8 cellular contexts compared by ENCODE assay signal in the genomic region with DNA sequence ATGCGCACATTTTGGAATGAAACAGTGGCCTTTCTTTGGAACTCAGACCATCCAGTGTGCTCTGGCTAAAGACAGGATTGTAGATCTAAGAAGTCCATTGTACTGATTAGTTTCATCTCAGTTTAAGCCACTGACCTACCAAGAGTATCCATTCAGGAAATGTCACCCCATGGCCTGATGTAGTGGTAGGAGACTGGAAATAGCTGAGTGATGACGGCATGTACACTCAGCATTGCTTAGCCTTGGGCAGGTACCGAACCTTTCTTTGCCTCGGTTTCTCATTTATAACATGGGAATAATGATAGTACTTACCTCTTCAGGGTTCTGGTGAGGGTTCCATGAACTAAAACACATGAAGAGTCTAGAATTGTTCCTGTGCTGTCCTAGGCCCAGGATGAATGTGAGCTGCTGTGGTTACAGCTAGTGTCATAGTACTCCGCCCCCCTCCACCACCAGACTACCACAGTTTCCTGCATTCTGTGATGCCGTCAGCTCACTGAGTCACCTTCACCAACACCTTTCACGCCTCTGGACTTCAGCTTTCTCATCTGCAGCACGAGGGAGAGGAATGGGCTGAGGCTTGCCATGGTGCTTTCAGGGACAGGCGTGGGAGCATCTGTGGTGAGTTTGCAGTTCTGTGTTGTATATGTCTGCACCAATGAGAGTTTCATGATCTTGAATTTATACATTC.
DNase-seq lines count a peak whose midpoint lies in the region; ATAC-seq, FAIRE-seq and TF ChIP-seq lines count a peak whose summit lies in the region.

No MANE protein-coding gene starts in this region.

- no peak for TF ChIP-seq CTCF in foreskin keratinocyte (conservative IDR thresholded peaks at IDR 0.05)

- ATAC-seq in HG02973 (IDR thresholded peaks at IDR 0.05; ENCODE audit: unreplicated experiment) (peak; percentile 90), foreskin keratinocyte (peak; percentile 96), HG02840 (IDR thresholded peaks at IDR 0.05; ENCODE audit: low FRiP score, unreplicated experiment) (no peak)
- ATAC-seq in stimulated activated effector memory CD8-positive, alpha-beta T cell treated with anti-CD3 and anti-CD28 coated beads, Interleukin-12 subunit alpha, Interleukin-12 subunit beta, amount 100 ng/mL, for 72 hours: peak; percentile 98

- peaks cover 23% of the 10 kb centered on the region for H3K27me3 Mint-ChIP-seq in activated CD4-positive, alpha-beta T cell treated with anti-CD3 and anti-CD28 coated beads, Interleukin-2, amount 10 ng/mL, durations not matched to agents 24 days and 14 days

- peaks cover 13% of the 10 kb centered on the region for H3K4me1 Mint-ChIP-seq in activated CD4-positive, alpha-beta T cell treated with anti-CD3 and anti-CD28 coated beads, Interleukin-2, amount 10 ng/mL, durations not matched to agents 24 days and 14 days
- peaks cover 35% of the 10 kb centered on the region for H3K4me1 Mint-ChIP-seq in stimulated activated effector memory CD8-positive, alpha-beta T cell treated with anti-CD3 and anti-CD28 coated beads, Interleukin-12 subunit alpha, Interleukin-12 subunit beta, amount 100 ng/mL, for 72 hours

- H3K27ac ChIP-seq in foreskin keratinocyte: no peak overlapping the region

- FAIRE-seq in GM18507 (lab: Jason Lieb, UNC): peak; percentile 91

- peaks cover 13% of the 10 kb centered on the region for H3K4me1 ChIP-seq in foreskin keratinocyte

- H3K27me3 ChIP-seq in foreskin keratinocyte: no peaks in the 10 kb centered on the region

- peaks cover 20% of the 10 kb centered on the region for H3K9me3 Mint-ChIP-seq in activated CD4-positive, alpha-beta T cell treated with anti-CD3 and anti-CD28 coated beads, Interleukin-2, amount 10 ng/mL, durations not matched to agents 24 days and 14 days
- H3K9me3 Mint-ChIP-seq in stimulated activated effector memory CD8-positive, alpha-beta T cell treated with anti-CD3 and anti-CD28 coated beads, Interleukin-12 subunit alpha, Interleukin-12 subunit beta, amount 100 ng/mL, for 72 hours: no peaks in the 10 kb centered on the region

- H3K27ac Mint-ChIP-seq in activated CD4-positive, alpha-beta T cell treated with anti-CD3 and anti-CD28 coated beads, Interleukin-2, amount 10 ng/mL, durations not matched to agents 24 days and 14 days: peak overlapping the region; percentile 78
- H3K27ac Mint-ChIP-seq in stimulated activated effector memory CD8-positive, alpha-beta T cell treated with anti-CD3 and anti-CD28 coated beads, Interleukin-12 subunit alpha, Interleukin-12 subunit beta, amount 100 ng/mL, for 72 hours: peak overlapping the region; percentile 74

- peak; percentile 43 for DNase-seq in GM18507 (ENCODE audit: extremely low spot score, insufficient read length, low read depth)
- DNase-seq in activated CD4-positive, alpha-beta T cell treated with anti-CD3 and anti-CD28 coated beads, Interleukin-2, amount 10 ng/mL, durations not matched to agents 24 days and 14 days: peak; percentile 91
- DNase-seq in foreskin keratinocyte: peak; percentile 80 to 86
- DNase-seq in stimulated activated effector memory CD8-positive, alpha-beta T cell treated with anti-CD3 and anti-CD28 coated beads, Interleukin-12 subunit alpha, Interleukin-12 subunit beta, amount 100 ng/mL, for 72 hours (ENCODE audit: low spot score in 2 of 2): peak; percentile 63 to 92
- no peak for DNase-seq in NCI-H1417 treated with DMSO at 0.1 percent for 48 hours (lab: John Stamatoyannopoulos, UW)
- DNase-seq in NCI-H1694 treated with DMSO at 0.1 percent for 48 hours (lab: John Stamatoyannopoulos, UW): no peak

- peak overlapping the region; percentile 50 for H3K4me3 Mint-ChIP-seq in activated CD4-positive, alpha-beta T cell treated with anti-CD3 and anti-CD28 coated beads, Interleukin-2, amount 10 ng/mL, durations not matched to agents 24 days and 14 days
- peak overlapping the region; percentile 24 for H3K4me3 Mint-ChIP-seq in stimulated activated effector memory CD8-positive, alpha-beta T cell treated with anti-CD3 and anti-CD28 coated beads, Interleukin-12 subunit alpha, Interleukin-12 subunit beta, amount 100 ng/mL, for 72 hours

- peaks cover 2% of the 10 kb centered on the region for H3K36me3 Mint-ChIP-seq in activated CD4-positive, alpha-beta T cell treated with anti-CD3 and anti-CD28 coated beads, Interleukin-2, amount 10 ng/mL, durations not matched to agents 24 days and 14 days (ENCODE audit: low read depth)
- H3K36me3 Mint-ChIP-seq in stimulated activated effector memory CD8-positive, alpha-beta T cell treated with anti-CD3 and anti-CD28 coated beads, Interleukin-12 subunit alpha, Interleukin-12 subunit beta, amount 100 ng/mL, for 72 hours: peaks cover 7% of the 10 kb centered on the region

- intact Hi-C loops in activated CD4-positive, alpha-beta T cell treated with anti-CD3 and anti-CD28 coated beads, Interleukin-2, amount 10 ng/mL, durations not matched to agents 24 days and 14 days (cut with micrococcal nuclease): loop anchor here (1.0 to 10.0 kb wide), 3 partner anchors 31 to 333 kb away; no protein-coding TSS in a partner anchor

Comparison
In these comparisons a context has a peak if more than half of its experiments do, and no peak if none do; other contexts are left out.
1. DNase-seq: peak in GM18507 (single experiment), activated CD4-positive, alpha-beta T cell treated with anti-CD3 and anti-CD28 coated beads, Interleukin-2, amount 10 ng/mL, durations not matched to agents 24 days and 14 days (single experiment), foreskin keratinocyte (2 of 2) and stimulated activated effector memory CD8-positive, alpha-beta T cell treated with anti-CD3 and anti-CD28 coated beads, Interleukin-12 subunit alpha, Interleukin-12 subunit beta, amount 100 ng/mL, for 72 hours (2 of 2); none in NCI-H1417 treated with DMSO at 0.1 percent for 48 hours (single experiment) and NCI-H1694 treated with DMSO at 0.1 percent for 48 hours (single experiment).